8 cellular contexts compared by ENCODE assay signal in genomic region chr9:135343733-135344522, GRCh38.
A peak's percentile ranks its signal among the peaks of the same experiment; 100 is the strongest.
DNase-seq lines count a peak whose midpoint lies in the region; ATAC-seq and TF ChIP-seq lines count a peak whose summit lies in the region.

No MANE protein-coding gene starts in this region.

- H3K27me3 ChIP-seq in tibial artery: peaks cover 0 to 98% of the 10 kb centered on the region in 2 donors

- TF ChIP-seq CTCF in endothelial cell (IDR thresholded peaks at IDR 0.05; ENCODE audit: unreplicated experiment): peak; percentile 96
- peak; percentile 66 to 77 for TF ChIP-seq CTCF in tibial artery (IDR thresholded peaks at IDR 0.05)

- no peak overlapping the region for H3K27ac ChIP-seq in tibial artery

- no peaks in the 10 kb centered on the region for H3K36me3 Mint-ChIP-seq in endothelial cell (ENCODE audit: low read depth, unreplicated experiment)
- no peaks in the 10 kb centered on the region for H3K36me3 Mint-ChIP-seq in naive B cell

- DNase-seq in NCI-H446 (lab: John Stamatoyannopoulos, UW) (peak; percentile 8 to 51), NCI-H446 treated with DMSO at 0.1 percent for 48 hours (lab: John Stamatoyannopoulos, UW) (no peak), NCI-H1930 (lab: John Stamatoyannopoulos, UW) (peak; percentile 6 to 40), endothelial cell (ENCODE audit: low spot score) (peak; percentile 86), naive B cell (peak; percentile 17), tibial artery (no peak)
- peak; percentile 39 for DNase-seq in activated CD4-positive, alpha-beta T cell treated with anti-CD3 and anti-CD28 coated beads, Interleukin-2, amount 50 U/mL, for 1 hour

- peaks cover 5% of the 10 kb centered on the region for H3K4me1 Mint-ChIP-seq in endothelial cell (ENCODE audit: unreplicated experiment)
- no peaks in the 10 kb centered on the region for H3K4me1 Mint-ChIP-seq in naive B cell

- peaks cover 7% of the 10 kb centered on the region for H3K27me3 Mint-ChIP-seq in endothelial cell (ENCODE audit: unreplicated experiment)
- H3K27me3 Mint-ChIP-seq in naive B cell: peaks cover 14 to 50% (median 28%) of the 10 kb centered on the region in 3 donors

- ATAC-seq in naive B cell (ENCODE audit: low read depth in 2 of 2): no peak
- no peak for ATAC-seq in GM21528 (IDR thresholded peaks at IDR 0.05; ENCODE audit: low FRiP score, unreplicated experiment)

- H3K27ac Mint-ChIP-seq in endothelial cell (ENCODE audit: unreplicated experiment): no peak overlapping the region
- H3K27ac Mint-ChIP-seq in naive B cell: no peak overlapping the region

- H3K4me3 Mint-ChIP-seq in endothelial cell (ENCODE audit: unreplicated experiment) (no peak overlapping the region), naive B cell (no peak overlapping the region)

- intact Hi-C loops in tibial artery (cut with DNase I; ENCODE audit: low total_unique reads): loop anchor here (2.0 kb wide), 1 partner anchor 257 kb away; the partner anchor contains the start of gene OLFM1

- H3K4me3 ChIP-seq in tibial artery: no peak overlapping the region

- no peaks in the 10 kb centered on the region for H3K36me3 ChIP-seq in tibial artery

- H3K9me3 Mint-ChIP-seq in endothelial cell (ENCODE audit: unreplicated experiment) (no peaks in the 10 kb centered on the region), naive B cell (no peaks in the 10 kb centered on the region)

- peaks cover 0 to 4% (median 0%) of the 10 kb centered on the region in 4 donors for H3K4me1 ChIP-seq in tibial artery

- H3K9me3 ChIP-seq in tibial artery: no peaks in the 10 kb centered on the region

Comparison
In these comparisons a context has a peak if more than half of its experiments do, and no peak if none do; other contexts are left out.
1. DNase-seq: peak in NCI-H446 (2 of 2), NCI-H1930 (2 of 2), activated CD4-positive, alpha-beta T cell treated with anti-CD3 and anti-CD28 coated beads, Interleukin-2, amount 50 U/mL, for 1 hour (single experiment), endothelial cell (single experiment) and naive B cell (single experiment); none in NCI-H446 treated with DMSO at 0.1 percent for 48 hours (single experiment) and tibial artery (0 of 2).